Comparison of ENCODE assay signal across 22 cellular contexts in genomic region chr4:145451895-145452294, GRCh38. TPM values are rescaled to one million over a fixed set of nuclear protein-coding genes. Genes with fewer than 3 reads are reported as not detected.
DNase-seq lines count a peak whose midpoint lies in the region; ATAC-seq, FAIRE-seq and TF ChIP-seq lines count a peak whose summit lies in the region.
"Had no signal": no experiment of that assay in that cellular context is flagged by ENCODE, and none has a peak within 500 bp of the region (broad histone marks: within the 10 kb centered on the region; RNA-seq: fewer than 3 reads in every experiment).

No MANE protein-coding gene starts in this region.

- H3K27ac Mint-ChIP-seq in nephron progenitor cell: peak overlapping the region; percentile 9
- H3K27ac Mint-ChIP-seq: CD4-positive, alpha-beta memory T cell; GM23338; HFFc6 had no signal

- dilution Hi-C loops in endothelial cell of umbilical vein (cut with MboI; ENCODE audit: extremely low pct_ligation_motif_present, low sequenced_read_pairs): loop anchor here (25.0 kb wide), 1 partner anchor 215 kb away; no protein-coding TSS in a partner anchor

- H3K4me1 Mint-ChIP-seq in nephron progenitor cell: no peaks in the 10 kb centered on the region
- H3K4me1 Mint-ChIP-seq: CD4-positive, alpha-beta memory T cell; GM23338 had no signal

- H3K4me1 ChIP-seq in RWPE2 (ENCODE audit: insufficient read depth, poor library complexity, severe bottlenecking) (peaks cover 13% of the 10 kb centered on the region), endothelial cell of umbilical vein (ENCODE audit: control insufficient read depth, extremely low read depth, insufficient read depth, low read length) (peaks cover 20% of the 10 kb centered on the region)
- H3K4me1 ChIP-seq: A549, HAP-1 had no signal

- H3K27me3 ChIP-seq in RWPE2 (ENCODE audit: insufficient read depth, poor library complexity, severe bottlenecking) (no peaks in the 10 kb centered on the region), endothelial cell of umbilical vein (ENCODE audit: control insufficient read depth in 2 of 2, insufficient read depth in 2 of 2, low read length in 2 of 2) (peaks cover 0 to 4% of the 10 kb centered on the region in 2 experiments)

- H3K4me3 ChIP-seq in AG10803 (ENCODE audit: low read length): no peak overlapping the region
- H3K4me3 ChIP-seq in RWPE2 (ENCODE audit: severe bottlenecking): no peak overlapping the region
- no peak overlapping the region for H3K4me3 ChIP-seq in endothelial cell of umbilical vein (replicated peaks in 1 of 3; ENCODE audit: insufficient read depth in 1 of 3, low read depth in 1 of 3, low read length in 3 of 3)
- H3K4me3 ChIP-seq: A549, GM23338, HAP-1 had no signal

- no peak for FAIRE-seq in endothelial cell of umbilical vein (lab: Jason Lieb, UNC)
- FAIRE-seq: A549, GM12891, GM18507, H54 had no signal

- intact Hi-C loops in endothelial cell of umbilical vein (cut with micrococcal nuclease): loop anchor here (1.0 to 2.0 kb wide), 2 partner anchors 29 to 64 kb away; partner anchors contain the start of gene SMAD1

- H3K79me2 ChIP-seq in endothelial cell of umbilical vein (ENCODE audit: control insufficient read depth, insufficient read depth, low read length): no peaks in the 10 kb centered on the region

- peak overlapping the region; percentile 59 for H2AFZ ChIP-seq in endothelial cell of umbilical vein (ENCODE audit: low read depth, low read length)
- H2AFZ ChIP-seq: GM23338 had no signal

- H3K27me3 Mint-ChIP-seq in nephron progenitor cell (ENCODE audit: low read depth, poor library complexity): no peaks in the 10 kb centered on the region

- TF ChIP-seq CTCF in AG10803 (conservative IDR thresholded peaks at IDR 0.05; ENCODE audit: low read length): no peak
- no peak for TF ChIP-seq CTCF in RWPE2 (IDR thresholded peaks at IDR 0.05; ENCODE audit: poor library complexity, severe bottlenecking)
- no peak for TF ChIP-seq CTCF in endothelial cell of umbilical vein (IDR thresholded peaks at IDR 0.05; ENCODE audit: extremely low read depth in 1 of 2, insufficient read depth in 1 of 2, low read depth in 1 of 2, low read length in 2 of 2)
- TF ChIP-seq CTCF in nephron progenitor cell (IDR thresholded peaks at IDR 0.05): no peak

- DNase-seq in AG10803 (ENCODE audit: low read depth) (peak; percentile 0), RWPE2 (ENCODE audit: low spot score) (no peak), endothelial cell of umbilical vein (ENCODE audit: low read depth, low spot score) (no peak), nephron progenitor cell (no peak), NCI-H187 (lab: John Stamatoyannopoulos, UW) (no peak), NCI-H146 treated with DMSO at 0.1 percent for 48 hours (lab: John Stamatoyannopoulos, UW; ENCODE audit: unreplicated experiment) (no peak)
- no peak for DNase-seq in activated naive CD4-positive, alpha-beta T cell (lab: John Stamatoyannopoulos, UW)
- DNase-seq: 8988T; ACHN; C1 segment of cervical spinal cord; Calu3; CD4-positive, alpha-beta memory T cell; COR-L47; DMS79 treated with DMSO at 0.1 percent for 48 hours; GF-D8; HFFc6 had no signal

- H4K20me1 ChIP-seq in endothelial cell of umbilical vein (replicated peaks; ENCODE audit: control insufficient read depth, extremely low read depth, insufficient read depth, low read length): no peaks in the 10 kb centered on the region

- POLR2A ChIA-PET in endothelial cell of umbilical vein (lab: Charles Lee): no interaction called here

- H3K36me3 Mint-ChIP-seq in nephron progenitor cell (ENCODE audit: low read depth): no peaks in the 10 kb centered on the region
- H3K36me3 Mint-ChIP-seq: CD4-positive, alpha-beta memory T cell had no signal

- H3K9me3 ChIP-seq in RWPE2 (ENCODE audit: severe bottlenecking): no peaks in the 10 kb centered on the region
- no peaks in the 10 kb centered on the region for H3K9me3 ChIP-seq in endothelial cell of umbilical vein (replicated peaks; ENCODE audit: control insufficient read depth, insufficient read depth, low read length)
- H3K9me3 ChIP-seq: A549, HAP-1 had no signal

- CTCF ChIA-PET in endothelial cell of umbilical vein (lab: Charles Lee): interaction anchor here (1.0 kb wide), 1 partner anchor 64 kb away, joined by 3 read pairs; no protein-coding TSS in a partner anchor

- H3K36me3 ChIP-seq in RWPE2 (ENCODE audit: low read depth): no peaks in the 10 kb centered on the region
- H3K36me3 ChIP-seq in endothelial cell of umbilical vein (ENCODE audit: control insufficient read depth in 2 of 2, extremely low read depth in 1 of 2, insufficient read depth in 2 of 2, low read length in 2 of 2): no peaks in the 10 kb centered on the region
- H3K36me3 ChIP-seq: HAP-1 had no signal

- peak overlapping the region; percentile 50 for H3K27ac ChIP-seq in RWPE2 (ENCODE audit: poor library complexity, severe bottlenecking)
- H3K27ac ChIP-seq in endothelial cell of umbilical vein (ENCODE audit: insufficient read depth, low read depth, low read length): peak overlapping the region; percentile 45
- H3K27ac ChIP-seq: A549 had no signal

- BruUV-seq in endothelial cell of umbilical vein (replicated peaks; lab: Mats Ljungman, UMichigan): TSS peak; percentile 92

- H3K4me2 ChIP-seq in endothelial cell of umbilical vein (ENCODE audit: insufficient read depth, low read length): peak overlapping the region; percentile 50
- H3K4me2 ChIP-seq: A549, GM23338 had no signal

- no peaks in the 10 kb centered on the region for H3K9me1 ChIP-seq in endothelial cell of umbilical vein (replicated peaks; ENCODE audit: control insufficient read depth, extremely low read depth, insufficient read depth, low read length)

- TF ChIP-seq POLR2A in endothelial cell of umbilical vein (IDR thresholded peaks at IDR 0.05; ENCODE audit: low read depth, low read length): no peak

- H3K9ac ChIP-seq in endothelial cell of umbilical vein (replicated peaks; ENCODE audit: extremely low read depth, insufficient read depth, low read length): no peak overlapping the region

- 0 out of 3 replicates have a peak, but pooled peaks have one; percentile 16 for ATAC-seq in RWPE2 (ENCODE audit: low read depth)
- ATAC-seq: A549, GM23338 had no signal

- no peak overlapping the region for H3K4me3 Mint-ChIP-seq in nephron progenitor cell
- H3K4me3 Mint-ChIP-seq: CD4-positive, alpha-beta memory T cell; GM23338; HFFc6 had no signal

- H3K9me3 Mint-ChIP-seq in nephron progenitor cell: peaks cover 17% of the 10 kb centered on the region
- H3K9me3 Mint-ChIP-seq: HFFc6 had no signal

TF ChIP-seq in endothelial cell of umbilical vein, 7 proteins besides CTCF, POLR2A, EP300 and RAD21:
- TF ChIP-seq MAX (IDR thresholded peaks at IDR 0.05; ENCODE audit: insufficient read depth, insufficient read length): no peak
- no peak for TF ChIP-seq JUN (IDR thresholded peaks at IDR 0.05; ENCODE audit: borderline replicate concordance, insufficient read depth, insufficient read length, low read depth)
- no peak for TF ChIP-seq FOS (IDR thresholded peaks at IDR 0.05; ENCODE audit: borderline replicate concordance, insufficient read depth, low read length)
- no peak for TF ChIP-seq MYC (IDR thresholded peaks at IDR 0.05; ENCODE audit: low read depth, low read length)
- no peak for TF ChIP-seq EZH2 (IDR thresholded peaks at IDR 0.05; ENCODE audit: borderline replicate concordance, low read depth, low read length, severe bottlenecking)

RNA-seq across cellular contexts. Expression of gene SMAD1, which starts 29.8 kb away (rescaled TPM):
- 93.5 and 101 TPM in 2 replicates for total RNA-seq in endothelial cell of umbilical vein
- 104 and 116 TPM in 2 replicates for polyA plus RNA-seq in endothelial cell of umbilical vein
- polyA plus RNA-seq in endothelial cell of umbilical vein (2011; cell fraction: cytosol; rRNA removed): 81.7 and 82.7 TPM in 2 replicates
- 100 and 103 TPM in 2 replicates for polyA plus RNA-seq in endothelial cell of umbilical vein (2011; cell fraction: nucleus; rRNA removed)
- 37.9 and 51.1 TPM in 2 replicates for polyA plus RNA-seq in endothelial cell of umbilical vein (2012)
- polyA minus RNA-seq in endothelial cell of umbilical vein: 172 and 177 TPM in 2 replicates
- 11.8 TPM for polyA minus RNA-seq in endothelial cell of umbilical vein (2011; cell fraction: cytosol; rRNA and poly(A)+ RNA removed)
- polyA minus RNA-seq in endothelial cell of umbilical vein (2011; cell fraction: nucleus; rRNA and poly(A)+ RNA removed): 183 and 198 TPM in 2 replicates
